Comparison of ENCODE assay signal across 30 cellular contexts in the genomic region with DNA sequence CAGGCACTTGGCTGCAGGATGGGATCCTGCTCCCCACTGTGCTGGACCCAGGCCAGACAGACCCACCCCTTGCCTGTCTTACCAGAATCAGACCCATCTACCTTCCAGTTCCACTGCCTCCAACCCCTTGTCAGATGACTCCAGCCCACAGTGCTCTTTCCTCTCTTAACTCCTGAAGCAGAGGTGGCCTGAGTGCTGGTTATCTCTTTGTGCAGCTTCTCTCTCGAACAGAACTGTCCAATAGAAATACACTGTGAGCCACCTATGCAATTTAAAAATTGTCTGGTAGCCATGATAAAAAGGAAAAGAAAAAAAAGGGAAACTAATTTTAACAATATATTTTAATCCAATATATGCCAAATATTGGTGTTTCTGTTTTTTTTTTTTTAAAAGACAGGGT.
"Had no signal": no experiment of that assay in that cellular context is flagged by ENCODE, and none has a peak within 500 bp of the region (broad histone marks: within the 10 kb centered on the region; RNA-seq: fewer than 3 reads in every experiment).

No MANE protein-coding gene starts in this region.

- FAIRE-seq: colon, TTC549 had no signal

- ATAC-seq: activated CD4-positive, CD25-positive, alpha-beta regulatory T cell treated with anti-CD3 and anti-CD28 coated beads, Interleukin-2, amount 50 U/mL, for 24 hours; activated CD8-positive, alpha-beta T cell treated with anti-CD3 and anti-CD28 coated beads for 36 hours; activated naive CD8-positive, alpha-beta T cell treated with anti-CD3 and anti-CD28 coated beads, Interleukin-2, amount 50 U/mL, for 24 hours; activated T-cell treated with anti-CD3 and anti-CD28 coated beads, Interleukin-2, amount 50 U/mL, for 4 hours; activated T-helper 17 cell treated with anti-CD3 and anti-CD28 coated beads, Interleukin-2, amount 50 U/mL, for 72 hours; body of pancreas; effector memory CD8-positive, alpha-beta T cell; foreskin keratinocyte; gastroesophageal sphincter had no signal

- DNase-seq: activated B cell treated with CpG ODN at 0.5 μM for 24 hours; activated CD4-positive, alpha-beta T cell treated with anti-CD3 and anti-CD28 coated beads for 48 hours; activated CD4-positive, alpha-beta T cell treated with anti-CD3 and anti-CD28 coated beads, Interleukin-2, amount 50 U/mL, for 1 hour; activated CD4-positive, alpha-beta T cell treated with anti-CD3 and anti-CD28 coated beads, Interleukin-2, amount 50 U/mL, for 48 hours; activated CD8-positive, alpha-beta memory T cell treated with anti-CD3 and anti-CD28 coated beads for 24 hours; activated CD8-positive, alpha-beta T cell treated with anti-CD3 and anti-CD28 coated beads for 36 hours; activated effector memory CD4-positive, alpha-beta T cell treated with Interleukin-2 at 50 U/mL for 16 hours; activated gamma-delta T cell treated with Interleukin-2 at 50 U/mL for 16 hours; activated naive CD4-positive, alpha-beta T cell treated with Interleukin-2 at 50 U/mL for 16 hours; activated naive CD8-positive, alpha-beta T cell treated with anti-CD3 and anti-CD28 coated beads for 36 hours; activated naive CD8-positive, alpha-beta T cell treated with anti-CD3 and anti-CD28 coated beads, Interleukin-2, amount 50 U/mL, for 24 hours; activated T-cell treated with anti-CD3 and anti-CD28 coated beads, Interleukin-2, amount 50 U/mL, for 4 hours; adrenal gland; amygdala; aorta; caudate nucleus; cortex of kidney; dermis blood vessel endothelial cell; effector CD4-positive, alpha-beta T cell; effector memory CD8-positive, alpha-beta T cell; foreskin keratinocyte; T-helper 2 cell; WERI-Rb-1 had no signal

- H3K9me3 ChIP-seq: adrenal gland, body of pancreas, esophagus muscularis mucosa, gastroesophageal sphincter had no signal

- H3K27me3 ChIP-seq: adrenal gland, body of pancreas, esophagus muscularis mucosa, gastroesophageal sphincter had no signal

- H3K36me3 ChIP-seq: adrenal gland, esophagus muscularis mucosa, WERI-Rb-1 had no signal

- H3K4me3 ChIP-seq: adrenal gland, body of pancreas, esophagus muscularis mucosa, gastroesophageal sphincter had no signal

- H3K4me1 ChIP-seq: body of pancreas, esophagus muscularis mucosa, foreskin keratinocyte, gastroesophageal sphincter had no signal

- H3K27ac ChIP-seq: adrenal gland, body of pancreas, esophagus muscularis mucosa, foreskin keratinocyte, gastroesophageal sphincter, WERI-Rb-1 had no signal
